In genomic region chr4:122639181-122639580, GRCh38 we compare ENCODE assay signal across 20 cellular contexts. TPM values are rescaled to one million over a fixed set of nuclear protein-coding genes. Genes with fewer than 3 reads are reported as not detected.
DNase-seq lines count a peak whose midpoint lies in the region; ATAC-seq and TF ChIP-seq lines count a peak whose summit lies in the region.
"Had no signal": no experiment of that assay in that cellular context is flagged by ENCODE, and none has a peak within 500 bp of the region (broad histone marks: within the 10 kb centered on the region; RNA-seq: fewer than 3 reads in every experiment).

No MANE protein-coding gene starts in this region.

- H3K79me2 ChIP-seq in mammary epithelial cell (ENCODE audit: insufficient read depth, low read length), result no peaks in the 10 kb centered on the region

- peak; percentile 75 for ATAC-seq in stimulated activated naive CD8-positive, alpha-beta T cell treated with anti-CD3 and anti-CD28 coated beads, Interleukin-15, amount 100 ng/mL, for 72 hours
- ATAC-seq in HG03457 (IDR thresholded peaks at IDR 0.05; ENCODE audit: unreplicated experiment) (no peak), natural killer cell (no peak)
- ATAC-seq: effector memory CD8-positive, alpha-beta T cell; T-helper 17 cell had no signal

- peaks cover 17% of the 10 kb centered on the region for H3K4me1 ChIP-seq in mammary epithelial cell (ENCODE audit: insufficient read depth, low read length)
- H3K4me1 ChIP-seq: sigmoid colon, transverse colon had no signal

- H3K9me3 Mint-ChIP-seq in MCF 10A (ENCODE audit: unreplicated experiment), result no peaks in the 10 kb centered on the region
- no peaks in the 10 kb centered on the region for H3K9me3 Mint-ChIP-seq in activated CD4-positive, alpha-beta memory T cell treated with anti-CD3 and anti-CD28 coated beads, Interleukin-2, amount 10 ng/mL, durations not matched to agents 7 days and 5 days
- no peaks in the 10 kb centered on the region for H3K9me3 Mint-ChIP-seq in stimulated activated naive CD8-positive, alpha-beta T cell treated with anti-CD3 and anti-CD28 coated beads, Interleukin-15, amount 100 ng/mL, for 72 hours
- peaks cover 0 to 4% of the 10 kb centered on the region in 2 donors for H3K9me3 Mint-ChIP-seq in natural killer cell
- H3K9me3 Mint-ChIP-seq: effector memory CD8-positive, alpha-beta T cell; nephron had no signal

- H3K4me1 Mint-ChIP-seq in MCF 10A (ENCODE audit: insufficient read depth, unreplicated experiment), result no peaks in the 10 kb centered on the region
- H3K4me1 Mint-ChIP-seq in activated CD4-positive, alpha-beta memory T cell treated with anti-CD3 and anti-CD28 coated beads, Interleukin-2, amount 10 ng/mL, durations not matched to agents 7 days and 5 days, result peaks cover 26% of the 10 kb centered on the region
- H3K4me1 Mint-ChIP-seq in stimulated activated naive CD8-positive, alpha-beta T cell treated with anti-CD3 and anti-CD28 coated beads, Interleukin-15, amount 100 ng/mL, for 72 hours, result no peaks in the 10 kb centered on the region
- H3K4me1 Mint-ChIP-seq in natural killer cell, result no peaks in the 10 kb centered on the region
- H3K4me1 Mint-ChIP-seq: nephron had no signal

- TF ChIP-seq CTCF in mammary epithelial cell (conservative IDR thresholded peaks at IDR 0.05 in 1 of 2, IDR thresholded peaks at IDR 0.05 in 1 of 2; ENCODE audit: extremely low read depth in 1 of 2, insufficient read depth in 1 of 2, low read depth in 1 of 2, low read length in 2 of 2) (no peak), MCF 10A (IDR thresholded peaks at IDR 0.05; ENCODE audit: unreplicated experiment) (no peak), natural killer cell (IDR thresholded peaks at IDR 0.05) (no peak)

- H3K27me3 Mint-ChIP-seq in MCF 10A (ENCODE audit: insufficient read depth, unreplicated experiment), result no peaks in the 10 kb centered on the region
- H3K27me3 Mint-ChIP-seq in activated CD4-positive, alpha-beta memory T cell treated with anti-CD3 and anti-CD28 coated beads, Interleukin-2, amount 10 ng/mL, durations not matched to agents 7 days and 5 days, result no peaks in the 10 kb centered on the region
- peaks cover 8% of the 10 kb centered on the region for H3K27me3 Mint-ChIP-seq in stimulated activated naive CD8-positive, alpha-beta T cell treated with anti-CD3 and anti-CD28 coated beads, Interleukin-15, amount 100 ng/mL, for 72 hours
- H3K27me3 Mint-ChIP-seq in natural killer cell (ENCODE audit: low read depth in 2 of 2), result peaks cover 2 to 8% of the 10 kb centered on the region in 2 donors
- H3K27me3 Mint-ChIP-seq: effector memory CD8-positive, alpha-beta T cell had no signal

- H3K27ac Mint-ChIP-seq in MCF 10A (ENCODE audit: low read depth, unreplicated experiment), result no peak overlapping the region
- H3K27ac Mint-ChIP-seq in activated CD4-positive, alpha-beta memory T cell treated with anti-CD3 and anti-CD28 coated beads, Interleukin-2, amount 10 ng/mL, durations not matched to agents 7 days and 5 days, result no peak overlapping the region
- no peak overlapping the region for H3K27ac Mint-ChIP-seq in stimulated activated naive CD8-positive, alpha-beta T cell treated with anti-CD3 and anti-CD28 coated beads, Interleukin-15, amount 100 ng/mL, for 72 hours
- no peak overlapping the region for H3K27ac Mint-ChIP-seq in natural killer cell
- H3K27ac Mint-ChIP-seq: activated naive CD8-positive, alpha-beta T cell; effector memory CD8-positive, alpha-beta T cell; nephron; stimulated activated naive CD8-positive, alpha-beta T cell treated with anti-CD3 and anti-CD28 coated beads, Interleukin-15, Interleukin-2, amounts not matched to agents 100 ng/mL and 50 ng/mL, for 24 hours; T-helper 17 cell had no signal

- WGBS in mammary epithelial cell (ENCODE audit: low coverage, missing lambda C conversion rate), result 49% methylated on average over 3 of the region's 3 CpGs

- in situ Hi-C loops in mammary epithelial cell (cut with MboI; ENCODE audit: low sequenced_read_pairs in 2 of 2), result no loop called here

- CTCF ChIA-PET in mammary epithelial cell (lab: Charles Lee; ENCODE audit: low non-redundant PET) (no interaction called here), MCF 10A (lab: Yijun Ruan, JAX) (interaction anchor here (1.2 kb wide), 1 partner anchor 71 kb away, joined by 3 read pairs; no protein-coding TSS in a partner anchor)
- CTCF ChIA-PET in activated CD4-positive, alpha-beta memory T cell treated with anti-CD3 and anti-CD28 coated beads, Interleukin-2, amount 10 ng/mL, durations not matched to agents 7 days and 5 days (lab: Charles Lee), result no interaction called here

- DNase-seq in mammary epithelial cell, result peak; percentile 56
- no peak for DNase-seq in MCF 10A (ENCODE audit: unreplicated experiment)
- peak; percentile 25 for DNase-seq in activated CD4-positive, alpha-beta memory T cell treated with anti-CD3 and anti-CD28 coated beads, Interleukin-2, amount 10 ng/mL, durations not matched to agents 7 days and 5 days
- no peak for DNase-seq in stimulated activated naive CD8-positive, alpha-beta T cell treated with anti-CD3 and anti-CD28 coated beads, Interleukin-15, amount 100 ng/mL, for 72 hours
- no peak for DNase-seq in C1 segment of cervical spinal cord (lab: John Stamatoyannopoulos, UW)
- no peak for DNase-seq in natural killer cell
- DNase-seq: effector memory CD8-positive, alpha-beta T cell; MG63; NCI-H1694; sigmoid colon; T-helper 17 cell; transverse colon had no signal

- H3K4me3 Mint-ChIP-seq in MCF 10A (ENCODE audit: unreplicated experiment) (no peak overlapping the region), natural killer cell (no peak overlapping the region)
- no peak overlapping the region for H3K4me3 Mint-ChIP-seq in activated CD4-positive, alpha-beta memory T cell treated with anti-CD3 and anti-CD28 coated beads, Interleukin-2, amount 10 ng/mL, durations not matched to agents 7 days and 5 days
- no peak overlapping the region for H3K4me3 Mint-ChIP-seq in stimulated activated naive CD8-positive, alpha-beta T cell treated with anti-CD3 and anti-CD28 coated beads, Interleukin-15, amount 100 ng/mL, for 72 hours
- H3K4me3 Mint-ChIP-seq: activated naive CD8-positive, alpha-beta T cell; effector memory CD8-positive, alpha-beta T cell; nephron; stimulated activated naive CD8-positive, alpha-beta T cell treated with anti-CD3 and anti-CD28 coated beads, Interleukin-15, Interleukin-2, amounts not matched to agents 100 ng/mL and 50 ng/mL, for 24 hours; T-helper 17 cell had no signal

- H3K36me3 Mint-ChIP-seq in MCF 10A (ENCODE audit: insufficient read depth, unreplicated experiment), result no peaks in the 10 kb centered on the region
- H3K36me3 Mint-ChIP-seq in activated CD4-positive, alpha-beta memory T cell treated with anti-CD3 and anti-CD28 coated beads, Interleukin-2, amount 10 ng/mL, durations not matched to agents 7 days and 5 days (ENCODE audit: low read depth), result no peaks in the 10 kb centered on the region
- H3K36me3 Mint-ChIP-seq in natural killer cell, result no peaks in the 10 kb centered on the region
- H3K36me3 Mint-ChIP-seq: activated naive CD8-positive, alpha-beta T cell had no signal

- no peaks in the 10 kb centered on the region for H4K20me1 ChIP-seq in mammary epithelial cell (ENCODE audit: insufficient read depth, low read length)

- no peaks in the 10 kb centered on the region for H3K27me3 ChIP-seq in mammary epithelial cell (ENCODE audit: insufficient read depth, low read length)
- H3K27me3 ChIP-seq: MG63, sigmoid colon, SJSA1, transverse colon had no signal

- peak overlapping the region; percentile 18 for H2AFZ ChIP-seq in mammary epithelial cell (ENCODE audit: low read depth, low read length)

- no peak overlapping the region for H3K27ac ChIP-seq in mammary epithelial cell (ENCODE audit: insufficient read depth, low read depth, low read length)
- peak overlapping the region; percentile 32 for H3K27ac ChIP-seq in KOPT-K1 (ENCODE audit: low read depth, low read length, poor library complexity, severe bottlenecking)
- H3K27ac ChIP-seq: sigmoid colon, SJSA1, transverse colon had no signal

- no peak overlapping the region for H3K9ac ChIP-seq in mammary epithelial cell (ENCODE audit: insufficient read depth, low read length)

- POLR2A ChIA-PET in MCF 10A (lab: Yijun Ruan, JAX), result interaction anchor here (0.6 kb wide), 1 partner anchor 162 kb away, joined by 3 read pairs; no protein-coding TSS in a partner anchor
- POLR2A ChIA-PET in activated CD4-positive, alpha-beta memory T cell treated with anti-CD3 and anti-CD28 coated beads, Interleukin-2, amount 10 ng/mL, durations not matched to agents 7 days and 5 days (lab: Charles Lee), result no interaction called here

- H3K4me2 ChIP-seq in mammary epithelial cell (ENCODE audit: insufficient read depth, low read depth, low read length), result peak overlapping the region; percentile 58

- H3K36me3 ChIP-seq in mammary epithelial cell (ENCODE audit: insufficient read depth, low read length) (no peaks in the 10 kb centered on the region), KOPT-K1 (ENCODE audit: insufficient read depth, low read length) (no peaks in the 10 kb centered on the region)
- H3K36me3 ChIP-seq: MG63, sigmoid colon, SJSA1, transverse colon had no signal

- dilution Hi-C loops in mammary epithelial cell (cut with HindIII; ENCODE audit: low sequenced_read_pairs), result no loop called here

- intact Hi-C loops in mammary epithelial cell (cut with micrococcal nuclease) (no loop called here), MCF 10A (cut with micrococcal nuclease) (no loop called here), natural killer cell (cut with micrococcal nuclease) (no loop called here)

- BruUV-seq in mammary epithelial cell (replicated peaks; lab: Mats Ljungman, UMichigan) (no TSS peak), MCF 10A (replicated peaks; lab: Mats Ljungman, UMichigan) (no TSS peak)

- no peaks in the 10 kb centered on the region for H3K9me3 ChIP-seq in mammary epithelial cell (replicated peaks; ENCODE audit: insufficient read depth, low read length)
- no peaks in the 10 kb centered on the region for H3K9me3 ChIP-seq in KOPT-K1 (ENCODE audit: insufficient read depth, low read length, poor library complexity, severe bottlenecking)
- H3K9me3 ChIP-seq: MG63, sigmoid colon, SJSA1, transverse colon had no signal

- H3K4me3 ChIP-seq in mammary epithelial cell (replicated peaks in 1 of 3; ENCODE audit: insufficient read depth in 1 of 3, low read depth in 2 of 3, low read length in 3 of 3), result no peak overlapping the region
- H3K4me3 ChIP-seq: MG63, sigmoid colon, SJSA1, transverse colon had no signal

RNA-seq across cellular contexts. Expression of gene IL21, which starts 18.3 kb away (rescaled TPM):
- not detected for total RNA-seq in mammary epithelial cell
- polyA plus RNA-seq in mammary epithelial cell, result not detected
- polyA minus RNA-seq in mammary epithelial cell, result not detected
- not detected in 2 replicates for total RNA-seq in MCF 10A (2022)
- total RNA-seq in activated CD4-positive, alpha-beta memory T cell treated with anti-CD3 and anti-CD28 coated beads, Interleukin-2, amount 10 ng/mL, durations not matched to agents 7 days and 5 days, result 1 to 10 TPM; 2.8 to 3.1 TPM
- total RNA-seq in natural killer cell, result not detected
- total RNA-seq: fibroblast of lung, posterior vena cava, sigmoid colon, SJSA1 had no signal
- polyA plus RNA-seq: fibroblast of lung had no signal

Comparison
In these comparisons a context has a peak if more than half of its experiments do, and no peak if none do; other contexts are left out.
1. DNase-seq: peak in mammary epithelial cell (single experiment) and activated CD4-positive, alpha-beta memory T cell treated with anti-CD3 and anti-CD28 coated beads, Interleukin-2, amount 10 ng/mL, durations not matched to agents 7 days and 5 days (single experiment); none in MCF 10A (single experiment), stimulated activated naive CD8-positive, alpha-beta T cell treated with anti-CD3 and anti-CD28 coated beads, Interleukin-15, amount 100 ng/mL, for 72 hours (0 of 2), C1 segment of cervical spinal cord (0 of 14) and natural killer cell (single experiment).